8 cellular contexts compared by ENCODE assay signal in the genomic region with DNA sequence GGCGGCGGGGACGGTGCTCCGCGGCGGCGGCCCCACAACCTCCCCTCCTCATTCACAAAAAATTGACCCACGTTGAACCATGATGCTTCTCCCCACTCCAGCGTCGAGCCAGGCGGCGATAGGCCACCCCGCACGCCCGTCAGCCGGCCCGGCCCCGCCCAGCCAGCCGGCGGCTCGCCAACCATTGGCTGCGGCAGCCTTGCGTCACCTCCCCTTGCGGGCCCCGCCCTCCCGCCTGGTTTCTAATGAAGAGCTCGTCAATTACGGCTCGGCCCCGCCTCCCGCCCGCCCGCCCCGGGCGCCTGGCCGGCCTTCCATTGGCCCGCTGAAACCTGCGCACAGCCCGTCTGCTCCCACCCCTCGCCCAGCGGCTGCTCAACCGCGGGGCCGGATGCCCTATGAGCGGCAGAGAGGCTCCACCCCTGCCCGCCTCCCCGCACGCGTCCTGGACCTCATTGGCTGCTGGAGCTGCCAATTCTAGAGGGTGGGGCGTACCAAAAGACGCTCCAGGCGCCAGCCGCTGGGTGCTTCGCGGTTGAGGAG. TPM values are rescaled to one million over a fixed set of nuclear protein-coding genes. Genes with fewer than 3 reads are reported as not detected.
A peak's percentile ranks its signal among the peaks of the same experiment; 100 is the strongest.
DNase-seq lines count a peak whose midpoint lies in the region; ATAC-seq and TF ChIP-seq lines count a peak whose summit lies in the region.

A gene (minus strand): TSS at position 114 of the 543 bp plus-strand sequence. CDS start 48,321 bp downstream, outside the sequence.

- peaks cover 30% of the 10 kb centered on the region for H3K4me1 Mint-ChIP-seq in type B pancreatic cell (ENCODE audit: unreplicated experiment)

- TF ChIP-seq CTCF in GM13976 (IDR thresholded peaks at IDR 0.05; ENCODE audit: borderline replicate concordance, control extremely low read depth, extremely low read depth, insufficient read depth, missing control alignments) (no peak), type B pancreatic cell (conservative IDR thresholded peaks at IDR 0.05) (no peak)

- peak within 1 kb of the TSS; percentile 98 for H3K27ac Mint-ChIP-seq in type B pancreatic cell

- in situ Hi-C loops in GM13976 (cut with MboI; ENCODE audit: low sequenced_read_pairs, unreplicated experiment) = no loop called here

- H3K27me3 Mint-ChIP-seq in type B pancreatic cell = no peaks in the 10 kb centered on the region

- peak; percentile 88 for ATAC-seq in HG02943 (IDR thresholded peaks at IDR 0.05; ENCODE audit: low read depth, unreplicated experiment)
- ATAC-seq in left cardiac atrium = peak; percentile 96 to 98

- no peaks in the 10 kb centered on the region for H3K9me3 Mint-ChIP-seq in type B pancreatic cell

- peak within 1 kb of the TSS; percentile 94 for H3K4me3 Mint-ChIP-seq in type B pancreatic cell

- DNase-seq in GM13976 (ENCODE audit: low spot score) = peak; percentile 99
- peak; percentile 86 to 90 for DNase-seq in NCI-H187 (lab: John Stamatoyannopoulos, UW)
- DNase-seq in T-helper 2 cell = peak; percentile 98 to 100 (median 99)
- DNase-seq in amygdala (lab: John Stamatoyannopoulos, UW) = peak; percentile 94 to 100 (median 100)
- peak; percentile 99 for DNase-seq in left cardiac atrium
- DNase-seq in posterior cingulate gyrus = peak; percentile 98 to 100 (median 100)
- peak; percentile 99 for DNase-seq in type B pancreatic cell (ENCODE audit: extremely low spot score, unreplicated experiment)

- H3K36me3 Mint-ChIP-seq in type B pancreatic cell = no peaks in the 10 kb centered on the region

- intact Hi-C loops in left cardiac atrium (cut with DNase I) (no loop called here), posterior cingulate gyrus (cut with DNase I) (no loop called here)

RNA-seq across cellular contexts. Expression of the gene that starts here (rescaled TPM):
- total RNA-seq in left cardiac atrium (10 to 100 TPM; 25.6 to 31.2 TPM), type B pancreatic cell (ENCODE audit: low replicate concordance) (24.0 and 39.0 TPM in 2 replicates)

Comparison
In these comparisons a context has a peak if more than half of its experiments do, and no peak if none do; other contexts are left out.
1. Peak in every context shown above with its lines: DNase-seq and ATAC-seq.